ENCODE assay signal across 15 cellular contexts in genomic region chr4:26049447-26049846, GRCh38.
DNase-seq lines count a peak whose midpoint lies in the region; ATAC-seq and TF ChIP-seq lines count a peak whose summit lies in the region.
"Had no signal": no experiment of that assay in that cellular context is flagged by ENCODE, and none has a peak within 500 bp of the region (broad histone marks: within the 10 kb centered on the region; RNA-seq: fewer than 3 reads in every experiment).

No MANE protein-coding gene starts in this region.

- intact Hi-C loops in dendritic cell treated with granulocyte-macrophage colony-stimulating factor and Interleukin-4, amounts not matched to agents 40 ng/mL and 50 ng/mL, for 4 days (cut with micrococcal nuclease), result no loop called here

- no peak overlapping the region for H3K4me2 ChIP-seq in GM23338
- H3K4me2 ChIP-seq in osteoblast (ENCODE audit: insufficient read depth, low read length), result no peak overlapping the region

- peaks cover 24% of the 10 kb centered on the region for H3K9me2 ChIP-seq in GM23338 (ENCODE audit: insufficient read depth)

- no peaks in the 10 kb centered on the region for H4K20me1 ChIP-seq in GM23338 (replicated peaks; ENCODE audit: insufficient read depth)
- H4K20me1 ChIP-seq in osteoblast (ENCODE audit: insufficient read depth, low read length), result no peaks in the 10 kb centered on the region

- H3K4me1 Mint-ChIP-seq in GM23338, result peaks cover 10% of the 10 kb centered on the region; the same call in 2 of the 3 replicates
- H3K4me1 Mint-ChIP-seq in dendritic cell treated with granulocyte-macrophage colony-stimulating factor and Interleukin-4, amounts not matched to agents 40 ng/mL and 50 ng/mL, for 4 days (ENCODE audit: low read depth), result peaks cover 87% of the 10 kb centered on the region

- H3K27ac ChIP-seq in GM23338 (ENCODE audit: low read depth), result no peak overlapping the region
- peak overlapping the region; percentile 75 for H3K27ac ChIP-seq in osteoblast (ENCODE audit: low read depth, low read length)
- peak overlapping the region; percentile 74 to 81 for H3K27ac ChIP-seq in thoracic aorta
- H3K27ac ChIP-seq: right lobe of liver had no signal

- in situ Hi-C loops in G401 (cut with HindIII; ENCODE audit: low sequenced_read_pairs), result no loop called here

- H3K4me3 ChIP-seq in GM23338 (no peak overlapping the region), osteoblast (ENCODE audit: insufficient read depth, low read length) (no peak overlapping the region), thoracic aorta (no peak overlapping the region)
- H3K4me3 ChIP-seq: body of pancreas, right lobe of liver had no signal

- H3K36me3 ChIP-seq in GM23338 (ENCODE audit: insufficient read depth) (no peaks in the 10 kb centered on the region), osteoblast (ENCODE audit: insufficient read depth, low read length) (no peaks in the 10 kb centered on the region), thoracic aorta (no peaks in the 10 kb centered on the region)
- H3K36me3 ChIP-seq: right lobe of liver had no signal

- H3K9me3 ChIP-seq in osteoblast (ENCODE audit: low read depth, low read length) (no peaks in the 10 kb centered on the region), thoracic aorta (no peaks in the 10 kb centered on the region)
- H3K9me3 ChIP-seq: body of pancreas, right lobe of liver had no signal

- no peaks in the 10 kb centered on the region for H3K27me3 ChIP-seq in GM23338 (ENCODE audit: insufficient read depth)
- no peaks in the 10 kb centered on the region for H3K27me3 ChIP-seq in osteoblast (ENCODE audit: insufficient read depth, low read length)
- no peaks in the 10 kb centered on the region for H3K27me3 ChIP-seq in thoracic aorta (replicated peaks; ENCODE audit: insufficient read depth)
- H3K27me3 ChIP-seq: body of pancreas, right lobe of liver had no signal

- H2AFZ ChIP-seq in GM23338, result peak overlapping the region; percentile 83; the same call in 1 of the 2 replicates
- H2AFZ ChIP-seq in osteoblast (ENCODE audit: low read length), result no peak overlapping the region

- TF ChIP-seq CTCF in GM23338 (conservative IDR thresholded peaks at IDR 0.05; ENCODE audit: low read depth in 2 of 2) (no peak), osteoblast (IDR thresholded peaks at IDR 0.05; ENCODE audit: extremely low read depth, low read depth, low read length) (no peak), thoracic aorta (IDR thresholded peaks at IDR 0.05) (no peak)

- H3K4me3 Mint-ChIP-seq in GM23338, result no peak overlapping the region
- H3K4me3 Mint-ChIP-seq in dendritic cell treated with granulocyte-macrophage colony-stimulating factor and Interleukin-4, amounts not matched to agents 40 ng/mL and 50 ng/mL, for 4 days, result no peak overlapping the region
- H3K4me3 Mint-ChIP-seq: nephron; stimulated activated effector memory CD8-positive, alpha-beta T cell treated with anti-CD3 and anti-CD28 coated beads, Interleukin-12 subunit alpha, Interleukin-12 subunit beta, amount 100 ng/mL, for 72 hours had no signal

- H3K27me3 Mint-ChIP-seq in GM23338 (ENCODE audit: insufficient read depth, low read depth, poor library complexity), result peaks cover 9% of the 10 kb centered on the region
- peaks cover 6% of the 10 kb centered on the region for H3K27me3 Mint-ChIP-seq in dendritic cell treated with granulocyte-macrophage colony-stimulating factor and Interleukin-4, amounts not matched to agents 40 ng/mL and 50 ng/mL, for 4 days

- 0 out of 3 replicates have a peak, but pooled peaks cover 3% of the 10 kb centered on the region for H3K36me3 Mint-ChIP-seq in GM23338 (ENCODE audit: low read depth)
- peaks cover 9% of the 10 kb centered on the region for H3K36me3 Mint-ChIP-seq in dendritic cell treated with granulocyte-macrophage colony-stimulating factor and Interleukin-4, amounts not matched to agents 40 ng/mL and 50 ng/mL, for 4 days (ENCODE audit: low read depth)
- H3K36me3 Mint-ChIP-seq: stimulated activated effector memory CD8-positive, alpha-beta T cell treated with anti-CD3 and anti-CD28 coated beads, Interleukin-12 subunit alpha, Interleukin-12 subunit beta, amount 100 ng/mL, for 72 hours had no signal

- H3F3A ChIP-seq in GM23338 (replicated peaks; ENCODE audit: low read depth), result no peaks in the 10 kb centered on the region

- H3K27ac Mint-ChIP-seq in GM23338, result no peak overlapping the region
- H3K27ac Mint-ChIP-seq in dendritic cell treated with granulocyte-macrophage colony-stimulating factor and Interleukin-4, amounts not matched to agents 40 ng/mL and 50 ng/mL, for 4 days, result peak overlapping the region; percentile 44
- H3K27ac Mint-ChIP-seq: stimulated activated effector memory CD8-positive, alpha-beta T cell treated with anti-CD3 and anti-CD28 coated beads, Interleukin-12 subunit alpha, Interleukin-12 subunit beta, amount 100 ng/mL, for 72 hours had no signal

- ATAC-seq in GM23338, result no peak
- ATAC-seq in thoracic aorta (ENCODE audit: insufficient number of reproducible peaks, low FRiP score, low read depth), result no peak
- ATAC-seq in HG02973 (IDR thresholded peaks at IDR 0.05; ENCODE audit: unreplicated experiment), result no peak
- ATAC-seq: body of pancreas; stimulated activated effector memory CD8-positive, alpha-beta T cell treated with anti-CD3 and anti-CD28 coated beads, Interleukin-12 subunit alpha, Interleukin-12 subunit beta, amount 100 ng/mL, for 72 hours had no signal

- H3K9me3 Mint-ChIP-seq in GM23338, result peaks cover 3% of the 10 kb centered on the region; the same call in 2 of the 3 replicates
- H3K9me3 Mint-ChIP-seq in dendritic cell treated with granulocyte-macrophage colony-stimulating factor and Interleukin-4, amounts not matched to agents 40 ng/mL and 50 ng/mL, for 4 days, result no peaks in the 10 kb centered on the region
- H3K9me3 Mint-ChIP-seq: nephron; stimulated activated effector memory CD8-positive, alpha-beta T cell treated with anti-CD3 and anti-CD28 coated beads, Interleukin-12 subunit alpha, Interleukin-12 subunit beta, amount 100 ng/mL, for 72 hours had no signal

- DNase-seq in GM23338 (ENCODE audit: low spot score) (no peak), osteoblast (ENCODE audit: insufficient read length, low spot score, missing footprints) (no peak), thoracic aorta (ENCODE audit: low spot score) (no peak), G401 (ENCODE audit: low spot score) (no peak), GM19238 (ENCODE audit: insufficient read length, low spot score) (no peak)
- no peak for DNase-seq in stimulated activated CD4-positive, alpha-beta T cell treated with anti-CD3 and anti-CD28 coated beads, Interleukin-2, amount 100 ng/mL, for 24 hours
- DNase-seq: activated naive CD4-positive, alpha-beta T cell treated with Interleukin-2 at 50 U/mL for 16 hours; NCI-H146; NCI-H226; right lobe of liver had no signal

- no peaks in the 10 kb centered on the region for H3K79me2 ChIP-seq in GM23338 (replicated peaks; ENCODE audit: insufficient read depth)
- no peaks in the 10 kb centered on the region for H3K79me2 ChIP-seq in osteoblast (ENCODE audit: insufficient read depth, low read length)

- H3K4me1 ChIP-seq in GM23338 (ENCODE audit: insufficient read depth), result peaks cover 5% of the 10 kb centered on the region
- peaks cover 24% of the 10 kb centered on the region for H3K4me1 ChIP-seq in osteoblast (ENCODE audit: insufficient read depth, low read length)
- peaks cover 7 to 26% of the 10 kb centered on the region in 2 donors for H3K4me1 ChIP-seq in thoracic aorta (ENCODE audit: control insufficient read depth in 1 of 2, low read depth in 2 of 2)
- H3K4me1 ChIP-seq: body of pancreas, right lobe of liver had no signal

TF ChIP-seq in GM23338, 12 proteins besides CTCF, POLR2A, EP300 and RAD21 (continues in another document):
- TF ChIP-seq, protein P1, sequence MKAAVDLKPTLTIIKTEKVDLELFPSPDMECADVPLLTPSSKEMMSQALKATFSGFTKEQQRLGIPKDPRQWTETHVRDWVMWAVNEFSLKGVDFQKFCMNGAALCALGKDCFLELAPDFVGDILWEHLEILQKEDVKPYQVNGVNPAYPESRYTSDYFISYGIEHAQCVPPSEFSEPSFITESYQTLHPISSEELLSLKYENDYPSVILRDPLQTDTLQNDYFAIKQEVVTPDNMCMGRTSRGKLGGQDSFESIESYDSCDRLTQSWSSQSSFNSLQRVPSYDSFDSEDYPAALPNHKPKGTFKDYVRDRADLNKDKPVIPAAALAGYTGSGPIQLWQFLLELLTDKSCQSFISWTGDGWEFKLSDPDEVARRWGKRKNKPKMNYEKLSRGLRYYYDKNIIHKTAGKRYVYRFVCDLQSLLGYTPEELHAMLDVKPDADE (IDR thresholded peaks at IDR 0.05), result no peak
- TF ChIP-seq ZNF114 (CRISPR knock-in tag; IDR thresholded peaks at IDR 0.05), result no peak
- no peak for TF ChIP-seq STAT1 (IDR thresholded peaks at IDR 0.05; ENCODE audit: unreplicated experiment)
- TF ChIP-seq JUNB (IDR thresholded peaks at IDR 0.05; ENCODE audit: unreplicated experiment), result no peak
- TF ChIP-seq CREB1 (CRISPR knock-in tag; IDR thresholded peaks at IDR 0.05; ENCODE audit: low read depth), result no peak
- TF ChIP-seq, protein P2, sequence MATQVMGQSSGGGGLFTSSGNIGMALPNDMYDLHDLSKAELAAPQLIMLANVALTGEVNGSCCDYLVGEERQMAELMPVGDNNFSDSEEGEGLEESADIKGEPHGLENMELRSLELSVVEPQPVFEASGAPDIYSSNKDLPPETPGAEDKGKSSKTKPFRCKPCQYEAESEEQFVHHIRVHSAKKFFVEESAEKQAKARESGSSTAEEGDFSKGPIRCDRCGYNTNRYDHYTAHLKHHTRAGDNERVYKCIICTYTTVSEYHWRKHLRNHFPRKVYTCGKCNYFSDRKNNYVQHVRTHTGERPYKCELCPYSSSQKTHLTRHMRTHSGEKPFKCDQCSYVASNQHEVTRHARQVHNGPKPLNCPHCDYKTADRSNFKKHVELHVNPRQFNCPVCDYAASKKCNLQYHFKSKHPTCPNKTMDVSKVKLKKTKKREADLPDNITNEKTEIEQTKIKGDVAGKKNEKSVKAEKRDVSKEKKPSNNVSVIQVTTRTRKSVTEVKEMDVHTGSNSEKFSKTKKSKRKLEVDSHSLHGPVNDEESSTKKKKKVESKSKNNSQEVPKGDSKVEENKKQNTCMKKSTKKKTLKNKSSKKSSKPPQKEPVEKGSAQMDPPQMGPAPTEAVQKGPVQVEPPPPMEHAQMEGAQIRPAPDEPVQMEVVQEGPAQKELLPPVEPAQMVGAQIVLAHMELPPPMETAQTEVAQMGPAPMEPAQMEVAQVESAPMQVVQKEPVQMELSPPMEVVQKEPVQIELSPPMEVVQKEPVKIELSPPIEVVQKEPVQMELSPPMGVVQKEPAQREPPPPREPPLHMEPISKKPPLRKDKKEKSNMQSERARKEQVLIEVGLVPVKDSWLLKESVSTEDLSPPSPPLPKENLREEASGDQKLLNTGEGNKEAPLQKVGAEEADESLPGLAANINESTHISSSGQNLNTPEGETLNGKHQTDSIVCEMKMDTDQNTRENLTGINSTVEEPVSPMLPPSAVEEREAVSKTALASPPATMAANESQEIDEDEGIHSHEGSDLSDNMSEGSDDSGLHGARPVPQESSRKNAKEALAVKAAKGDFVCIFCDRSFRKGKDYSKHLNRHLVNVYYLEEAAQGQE (IDR thresholded peaks at IDR 0.05; ENCODE audit: unreplicated experiment), result no peak
